In the genomic region with DNA sequence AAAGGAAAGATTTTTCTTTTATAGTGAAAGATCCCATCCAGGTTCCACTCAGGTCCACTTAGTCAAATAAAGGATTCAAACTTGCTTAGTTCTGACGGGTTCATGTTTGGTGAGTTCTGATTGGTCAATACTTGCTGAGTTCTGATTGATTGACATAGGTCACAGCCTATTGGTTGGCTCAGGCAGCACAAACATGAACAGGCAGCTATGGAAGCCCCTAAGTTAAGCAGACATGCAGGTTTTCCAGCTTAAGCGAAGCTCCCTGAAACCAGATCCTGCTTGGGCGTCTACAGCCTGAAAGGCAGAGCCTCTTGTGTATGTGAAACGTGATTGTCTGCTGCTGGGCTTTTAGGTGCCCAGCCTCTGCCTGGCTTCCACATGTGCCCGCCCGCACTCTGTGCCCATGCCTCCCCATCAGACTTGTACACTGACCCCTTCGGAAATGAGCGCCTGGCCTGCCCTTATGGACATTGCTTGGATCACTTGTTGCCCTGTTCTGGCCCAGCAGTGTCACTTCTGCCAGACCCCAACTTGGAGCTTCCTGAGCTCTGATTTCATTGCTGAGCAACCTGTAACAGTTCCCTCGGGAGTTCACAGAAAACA, we compare ENCODE assay signal across 11 cellular contexts. TPM values are rescaled to one million over a fixed set of nuclear protein-coding genes. Genes with fewer than 3 reads are reported as not detected.
A peak's percentile ranks its signal among the peaks of the same experiment; 100 is the strongest.
DNase-seq lines count a peak whose midpoint lies in the region; ATAC-seq and TF ChIP-seq lines count a peak whose summit lies in the region.
"Had no signal": no experiment of that assay in that cellular context is flagged by ENCODE, and none has a peak within 500 bp of the region (broad histone marks: within the 10 kb centered on the region; RNA-seq: fewer than 3 reads in every experiment).

No MANE protein-coding gene starts in this region.

- DNase-seq in NCI-H2171 treated with DMSO at 0.1 percent for 48 hours (lab: John Stamatoyannopoulos, UW) (peak; percentile 41), NCI-H2171 (lab: John Stamatoyannopoulos, UW) (no peak), PC-3 (peak; percentile 33), fibroblast of gingiva (ENCODE audit: low read depth) (peak; percentile 50), retinal pigment epithelial cell (ENCODE audit: low read depth) (peak; percentile 9), heart right ventricle (no peak), NCI-H1417 treated with DMSO at 0.1 percent for 48 hours (lab: John Stamatoyannopoulos, UW) (no peak), dedifferentiated amniotic fluid mesenchymal stem cell (ENCODE audit: extremely low spot score) (no peak)
- DNase-seq: spleen had no signal

- ATAC-seq in PC-3 (no peak), heart right ventricle (no peak)

- TF ChIP-seq CTCF in PC-3 (conservative IDR thresholded peaks at IDR 0.05; ENCODE audit: low read depth, low read length) (no peak), retinal pigment epithelial cell (conservative IDR thresholded peaks at IDR 0.05; ENCODE audit: low read depth, low read length) (no peak), heart right ventricle (IDR thresholded peaks at IDR 0.05) (no peak)

- H3K9me3 ChIP-seq in PC-3 (ENCODE audit: low read length) = no peaks in the 10 kb centered on the region
- no peaks in the 10 kb centered on the region for H3K9me3 ChIP-seq in heart right ventricle
- H3K9me3 ChIP-seq: A549, HAP-1, spleen had no signal

- H4K20me1 ChIP-seq in PC-3 (ENCODE audit: low read length) = no peaks in the 10 kb centered on the region

- no peaks in the 10 kb centered on the region for H3K27me3 ChIP-seq in PC-3 (ENCODE audit: low read length)
- H3K27me3 ChIP-seq in heart right ventricle = no peaks in the 10 kb centered on the region
- H3K27me3 ChIP-seq: spleen had no signal

- no peak overlapping the region for H3K9ac ChIP-seq in PC-3 (ENCODE audit: low read length)

- H3K4me3 ChIP-seq in PC-3 (ENCODE audit: low read length) (no peak overlapping the region), retinal pigment epithelial cell (ENCODE audit: low read length) (no peak overlapping the region), heart right ventricle (no peak overlapping the region)
- H3K4me3 ChIP-seq: A549, HAP-1, spleen had no signal

- H3K9me2 ChIP-seq in PC-3 (replicated peaks; ENCODE audit: low read length) = no peaks in the 10 kb centered on the region

- no peaks in the 10 kb centered on the region for H3F3A ChIP-seq in PC-3 (ENCODE audit: low read length, unreplicated experiment)

- BruUV-seq in PC-3 (replicated peaks; lab: Mats Ljungman, UMichigan) = no TSS peak

- CTCF ChIA-PET in PC-3 (lab: Charles Lee) = no interaction called here

- H2AFZ ChIP-seq in PC-3 (ENCODE audit: low read length) = 0 out of 2 replicates have a peak overlapping the region, but pooled peaks have one; percentile 9

- intact Hi-C loops in PC-3 (cut with micrococcal nuclease) = no loop called here
- intact Hi-C loops in heart right ventricle (cut with DNase I) = no loop called here

- no peak overlapping the region for H3K4me2 ChIP-seq in PC-3 (ENCODE audit: low read length)
- H3K4me2 ChIP-seq: A549 had no signal

- POLR2A ChIA-PET in PC-3 (lab: Charles Lee; ENCODE audit: unreplicated experiment) = no interaction called here

- no peaks in the 10 kb centered on the region for H3K4me1 ChIP-seq in PC-3 (ENCODE audit: insufficient read depth, low read length)
- peaks cover 0 to 8% (median 0%) of the 10 kb centered on the region in 9 donors for H3K4me1 ChIP-seq in heart right ventricle
- H3K4me1 ChIP-seq: HAP-1, spleen had no signal

- WGBS in heart right ventricle, 2 donors = 82 to 83% methylated on average over 9 of the region's 9 CpGs

- H3K27ac ChIP-seq in PC-3 (ENCODE audit: low read length) (no peak overlapping the region), heart right ventricle (no peak overlapping the region)
- H3K27ac ChIP-seq: A549, spleen had no signal

- H3K79me2 ChIP-seq in PC-3 (ENCODE audit: low read length) = no peaks in the 10 kb centered on the region

- no peaks in the 10 kb centered on the region for H3K36me3 ChIP-seq in PC-3 (ENCODE audit: low read depth, low read length)
- H3K36me3 ChIP-seq in heart right ventricle = no peaks in the 10 kb centered on the region
- H3K36me3 ChIP-seq: HAP-1 had no signal

RNA-seq across cellular contexts. Expression of a gene that starts 45.4 kb away (rescaled TPM):
- 66.2 and 143 TPM in 2 replicates for total RNA-seq in PC-3 (2014; rRNA removed)
- total RNA-seq in heart right ventricle = 100 to 1,000 TPM; 134 to 194 (median 163) TPM
- 100 to 1,000 TPM in 1 of 2 donors, 10 to 100 TPM in 1; 54.9 to 122 TPM for polyA plus RNA-seq in heart right ventricle

Comparison
In these comparisons a context has a peak if more than half of its experiments do, and no peak if none do; other contexts are left out.
1. DNase-seq: peak in NCI-H2171 treated with DMSO at 0.1 percent for 48 hours (single experiment), PC-3 (single experiment), fibroblast of gingiva (single experiment) and retinal pigment epithelial cell (single experiment); none in NCI-H2171 (single experiment), heart right ventricle (0 of 2), NCI-H1417 treated with DMSO at 0.1 percent for 48 hours (single experiment) and dedifferentiated amniotic fluid mesenchymal stem cell (single experiment).